ENCODE assay signal across 13 cellular contexts in the genomic region with DNA sequence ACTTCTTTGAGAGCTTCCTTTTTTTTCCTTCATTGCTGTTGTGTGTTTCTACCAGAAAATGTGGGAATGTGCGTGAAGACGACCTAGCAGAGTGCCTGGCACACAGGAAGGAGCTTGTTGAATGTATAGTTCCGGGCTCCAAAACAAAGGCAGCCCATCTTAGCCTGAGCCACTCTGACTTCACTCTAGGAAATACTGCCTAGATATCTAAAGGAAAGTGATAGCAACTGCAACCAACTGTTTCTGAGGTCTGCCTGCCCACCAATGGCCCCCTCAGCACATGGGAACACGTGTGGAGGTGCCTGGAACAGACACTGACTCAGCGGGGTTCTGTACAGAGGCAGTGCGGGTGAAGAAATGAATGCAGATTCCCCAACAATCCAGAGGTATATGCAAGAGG. TPM values are rescaled to one million over a fixed set of nuclear protein-coding genes. Genes with fewer than 3 reads are reported as not detected.
DNase-seq lines count a peak whose midpoint lies in the region; ATAC-seq, FAIRE-seq and TF ChIP-seq lines count a peak whose summit lies in the region.
"Had no signal": no experiment of that assay in that cellular context is flagged by ENCODE, and none has a peak within 500 bp of the region (broad histone marks: within the 10 kb centered on the region; RNA-seq: fewer than 3 reads in every experiment).

No MANE protein-coding gene starts in this region.

- TF ChIP-seq EP300 in A549 (IDR thresholded peaks at IDR 0.05): no peak

- H3K4me1 ChIP-seq in A549 (peaks cover 52% of the 10 kb centered on the region), prostate gland (replicated peaks) (peaks cover 30% of the 10 kb centered on the region), right cardiac atrium (ENCODE audit: control insufficient read depth, insufficient read depth, low read length) (peaks cover 6% of the 10 kb centered on the region)
- peaks cover 75% of the 10 kb centered on the region for H3K4me1 ChIP-seq in CD8-positive, alpha-beta T cell (ENCODE audit: insufficient read depth, low read length)
- peaks cover 35 to 59% of the 10 kb centered on the region in 2 donors for H3K4me1 ChIP-seq in naive thymus-derived CD4-positive, alpha-beta T cell (ENCODE audit: control insufficient read depth in 2 of 2, insufficient read depth in 2 of 2, low read length in 2 of 2)

- peak overlapping the region; percentile 57 for H3K27ac Mint-ChIP-seq in CD8-positive, alpha-beta T cell
- peak overlapping the region; percentile 45 for H3K27ac Mint-ChIP-seq in activated CD8-positive, alpha-beta T cell treated with anti-CD3 and anti-CD28 coated beads, Interleukin-2, amount 10 ng/mL, durations not matched to agents 7 days and 5 days
- peak overlapping the region; percentile 45 to 94 (median 91) for H3K27ac Mint-ChIP-seq in naive thymus-derived CD4-positive, alpha-beta T cell

- TF ChIP-seq POLR2A in A549 (IDR thresholded peaks at IDR 0.05; ENCODE audit: low read length) (no peak), prostate gland (IDR thresholded peaks at IDR 0.05) (no peak)

- DNase-seq in A549 (ENCODE audit: low read depth in 1 of 2, low spot score in 1 of 2) (no peak), prostate gland (ENCODE audit: low spot score) (no peak), glomerular visceral epithelial cell (ENCODE audit: extremely low spot score) (no peak), right cardiac atrium (no peak)
- no peak for DNase-seq in CD8-positive, alpha-beta T cell
- DNase-seq in activated CD8-positive, alpha-beta T cell treated with anti-CD3 and anti-CD28 coated beads, Interleukin-2, amount 10 ng/mL, durations not matched to agents 7 days and 5 days: no peak
- no peak for DNase-seq in naive thymus-derived CD4-positive, alpha-beta T cell
- DNase-seq: effector CD4-positive, alpha-beta T cell; EL; nucleus accumbens had no signal

- H3K9me3 ChIP-seq in A549: no peaks in the 10 kb centered on the region
- H3K9me3 ChIP-seq in CD8-positive, alpha-beta T cell (ENCODE audit: low read length): no peaks in the 10 kb centered on the region
- H3K9me3 ChIP-seq in naive thymus-derived CD4-positive, alpha-beta T cell (ENCODE audit: control insufficient read depth in 2 of 3, low read length in 3 of 3): no peaks in the 10 kb centered on the region
- no peaks in the 10 kb centered on the region for H3K9me3 ChIP-seq in prostate gland
- no peaks in the 10 kb centered on the region for H3K9me3 ChIP-seq in right cardiac atrium (ENCODE audit: control insufficient read depth, low read length)

- H3K27me3 ChIP-seq in CD8-positive, alpha-beta T cell (ENCODE audit: insufficient read depth, low read length): no peaks in the 10 kb centered on the region
- H3K27me3 ChIP-seq in naive thymus-derived CD4-positive, alpha-beta T cell (ENCODE audit: control insufficient read depth in 2 of 2, insufficient read depth in 2 of 2, low read length in 2 of 2): no peaks in the 10 kb centered on the region
- H3K27me3 ChIP-seq in prostate gland (replicated peaks; ENCODE audit: insufficient read depth): no peaks in the 10 kb centered on the region
- no peaks in the 10 kb centered on the region for H3K27me3 ChIP-seq in right cardiac atrium (ENCODE audit: control insufficient read depth, insufficient read depth)

- WGBS in A549 (ENCODE audit: missing lambda C conversion rate): 78% methylated on average over 6 of the region's 6 CpGs
- WGBS in prostate gland: 69% methylated on average over 6 of the region's 6 CpGs
- WGBS in right cardiac atrium: 74% methylated on average over 6 of the region's 6 CpGs

- POLR2A ChIA-PET in A549 (lab: Yijun Ruan, JAX): no interaction called here
- POLR2A ChIA-PET in CD8-positive, alpha-beta T cell (lab: Charles Lee): interaction anchor here (4.8 kb wide), 1 partner anchor 17 kb away, joined by 106 read pairs; a partner anchor contains a TSS
- POLR2A ChIA-PET in activated CD8-positive, alpha-beta T cell treated with anti-CD3 and anti-CD28 coated beads, Interleukin-2, amount 10 ng/mL, durations not matched to agents 7 days and 5 days (lab: Charles Lee): interaction anchor here (1.0 to 6.7 kb wide), 2 partner anchors 15 to 19 kb away, joined by 3 to 138 read pairs; a partner anchor contains a TSS
- POLR2A ChIA-PET in naive thymus-derived CD4-positive, alpha-beta T cell (lab: Charles Lee): interaction anchor here (1.1 to 10.0 kb wide), 3 partner anchors 15 to 42 kb away, joined by 3 to 194 read pairs (median 3); a partner anchor contains a TSS

- no peaks in the 10 kb centered on the region for H3K36me3 ChIP-seq in CD8-positive, alpha-beta T cell (ENCODE audit: insufficient read depth, low read length)
- no peaks in the 10 kb centered on the region for H3K36me3 ChIP-seq in naive thymus-derived CD4-positive, alpha-beta T cell (ENCODE audit: control insufficient read depth in 2 of 3, insufficient read depth in 3 of 3, low read length in 3 of 3)
- no peaks in the 10 kb centered on the region for H3K36me3 ChIP-seq in prostate gland

- no peak for ATAC-seq in A549
- ATAC-seq in CD8-positive, alpha-beta T cell: no peak
- ATAC-seq in activated CD8-positive, alpha-beta T cell treated with anti-CD3 and anti-CD28 coated beads, Interleukin-2, amount 10 ng/mL, durations not matched to agents 7 days and 5 days: no peak
- ATAC-seq in naive thymus-derived CD4-positive, alpha-beta T cell: no peak
- no peak for ATAC-seq in GM21515 (IDR thresholded peaks at IDR 0.05; ENCODE audit: unreplicated experiment)
- ATAC-seq in right cardiac atrium: no peak

- intact Hi-C loops in CD8-positive, alpha-beta T cell (cut with DNase I, micrococcal nuclease): no loop called here
- intact Hi-C loops in naive thymus-derived CD4-positive, alpha-beta T cell (cut with micrococcal nuclease): no loop called here
- intact Hi-C loops in prostate gland (cut with DNase I): no loop called here
- intact Hi-C loops in right cardiac atrium (cut with DNase I): no loop called here

- H3K36me3 Mint-ChIP-seq in CD8-positive, alpha-beta T cell: peaks cover 24% of the 10 kb centered on the region
- H3K36me3 Mint-ChIP-seq in activated CD8-positive, alpha-beta T cell treated with anti-CD3 and anti-CD28 coated beads, Interleukin-2, amount 10 ng/mL, durations not matched to agents 7 days and 5 days (ENCODE audit: low read depth): peaks cover 48% of the 10 kb centered on the region
- H3K36me3 Mint-ChIP-seq in naive thymus-derived CD4-positive, alpha-beta T cell: peaks cover 6 to 51% (median 11%) of the 10 kb centered on the region in 5 donors

- H3K9me3 Mint-ChIP-seq in CD8-positive, alpha-beta T cell: no peaks in the 10 kb centered on the region
- H3K9me3 Mint-ChIP-seq in activated CD8-positive, alpha-beta T cell treated with anti-CD3 and anti-CD28 coated beads, Interleukin-2, amount 10 ng/mL, durations not matched to agents 7 days and 5 days (ENCODE audit: insufficient read depth): no peaks in the 10 kb centered on the region
- H3K9me3 Mint-ChIP-seq in naive thymus-derived CD4-positive, alpha-beta T cell: no peaks in the 10 kb centered on the region

- peaks cover 76% of the 10 kb centered on the region for H3K4me1 Mint-ChIP-seq in CD8-positive, alpha-beta T cell (ENCODE audit: low read depth)
- H3K4me1 Mint-ChIP-seq in activated CD8-positive, alpha-beta T cell treated with anti-CD3 and anti-CD28 coated beads, Interleukin-2, amount 10 ng/mL, durations not matched to agents 7 days and 5 days (ENCODE audit: low read depth): peaks cover 85% of the 10 kb centered on the region
- peaks cover 63 to 90% (median 85%) of the 10 kb centered on the region in 7 donors for H3K4me1 Mint-ChIP-seq in naive thymus-derived CD4-positive, alpha-beta T cell

- H3K27me3 Mint-ChIP-seq in CD8-positive, alpha-beta T cell (ENCODE audit: low read depth): no peaks in the 10 kb centered on the region
- H3K27me3 Mint-ChIP-seq in activated CD8-positive, alpha-beta T cell treated with anti-CD3 and anti-CD28 coated beads, Interleukin-2, amount 10 ng/mL, durations not matched to agents 7 days and 5 days (ENCODE audit: low read depth): no peaks in the 10 kb centered on the region
- no peaks in the 10 kb centered on the region for H3K27me3 Mint-ChIP-seq in naive thymus-derived CD4-positive, alpha-beta T cell

- no peak overlapping the region for H3K4me3 Mint-ChIP-seq in CD8-positive, alpha-beta T cell
- no peak overlapping the region for H3K4me3 Mint-ChIP-seq in activated CD8-positive, alpha-beta T cell treated with anti-CD3 and anti-CD28 coated beads, Interleukin-2, amount 10 ng/mL, durations not matched to agents 7 days and 5 days
- H3K4me3 Mint-ChIP-seq in naive thymus-derived CD4-positive, alpha-beta T cell: peak overlapping the region in 9 of 10 donors; percentile 18 to 87 (median 49)

- no peak for TF ChIP-seq CTCF in A549 (IDR thresholded peaks at IDR 0.05)
- TF ChIP-seq CTCF in CD8-positive, alpha-beta T cell (IDR thresholded peaks at IDR 0.05): no peak
- TF ChIP-seq CTCF in prostate gland (IDR thresholded peaks at IDR 0.05): no peak

- no peak overlapping the region for H3K4me2 ChIP-seq in A549

- H3K4me3 ChIP-seq in A549 (no peak overlapping the region), prostate gland (no peak overlapping the region), right cardiac atrium (ENCODE audit: low read length) (no peak overlapping the region)
- no peak overlapping the region for H3K4me3 ChIP-seq in CD8-positive, alpha-beta T cell (ENCODE audit: low read depth, low read length)
- no peak overlapping the region for H3K4me3 ChIP-seq in naive thymus-derived CD4-positive, alpha-beta T cell (ENCODE audit: low read length)

- CTCF ChIA-PET in A549 (lab: Yijun Ruan, JAX): interaction anchor here (1.4 to 4.2 kb wide), 3 partner anchors 14 to 215 kb away, joined by 4 to 19 read pairs (median 5); no protein-coding TSS in a partner anchor
- CTCF ChIA-PET in CD8-positive, alpha-beta T cell (lab: Charles Lee): interaction anchor here (1.4 to 4.5 kb wide), 4 partner anchors 14 to 215 kb away, joined by 4 to 18 read pairs (median 6); a partner anchor contains a TSS
- CTCF ChIA-PET in activated CD8-positive, alpha-beta T cell treated with anti-CD3 and anti-CD28 coated beads, Interleukin-2, amount 10 ng/mL, durations not matched to agents 7 days and 5 days (lab: Charles Lee): interaction anchor here (5.4 to 9.1 kb wide), 2 partner anchors 14 kb away, joined by 52 to 98 read pairs; a partner anchor contains a TSS
- CTCF ChIA-PET in naive thymus-derived CD4-positive, alpha-beta T cell (lab: Charles Lee): interaction anchor here (0.8 to 4.5 kb wide), 2 partner anchors 14 kb away, joined by 3 to 26 read pairs; a partner anchor contains a TSS

- peak overlapping the region; percentile 38 to 77; a peak in 3 of 6 replicates for H3K27ac ChIP-seq in A549
- H3K27ac ChIP-seq in CD8-positive, alpha-beta T cell (ENCODE audit: low read depth, low read length): no peak overlapping the region
- no peak overlapping the region for H3K27ac ChIP-seq in naive thymus-derived CD4-positive, alpha-beta T cell (ENCODE audit: low read depth, low read length)
- peak overlapping the region in 1 of 2 donors; percentile 83 for H3K27ac ChIP-seq in prostate gland
- no peak overlapping the region for H3K27ac ChIP-seq in right cardiac atrium (ENCODE audit: low read length)

- no peak for TF ChIP-seq RAD21 in A549 (conservative IDR thresholded peaks at IDR 0.05 in 1 of 2, IDR thresholded peaks at IDR 0.05 in 1 of 2)

- FAIRE-seq in A549 (lab: Jason Lieb, UNC): no peak
- FAIRE-seq: bronchial epithelial cell, GM12891 had no signal

RNA-seq across cellular contexts. Expression of a gene that starts 14.7 kb away (rescaled TPM):
- polyA plus RNA-seq in A549 (2011; rRNA removed) (172 and 207 TPM in 2 replicates), A549 (2017; fragmentation: RNase III; extraction: RNeasy Plus Mini Kit Qiagen cat#74134 plus additional on column Dnase treatment) (30.0 to 34.1 TPM (median 32.7 TPM) in 3 replicates), right cardiac atrium (53.1 TPM)
- polyA plus RNA-seq in A549 (2012; cell fraction: cytosol; rRNA removed): 29.2 and 32.2 TPM in 2 replicates
- 32.1 and 37.9 TPM in 2 replicates for polyA plus RNA-seq in A549 (2012; cell fraction: nucleus; rRNA removed)
- 160 and 223 TPM in 2 replicates for polyA minus RNA-seq in A549 (2011; rRNA and poly(A)+ RNA removed)
- total RNA-seq in CD8-positive, alpha-beta T cell: 100 to 1,000 TPM; 207 to 212 TPM
- 100 to 1,000 TPM; 220 to 229 TPM for total RNA-seq in activated CD8-positive, alpha-beta T cell treated with anti-CD3 and anti-CD28 coated beads, Interleukin-2, amount 10 ng/mL, durations not matched to agents 7 days and 5 days
- 100 to 1,000 TPM; 120 to 293 (median 144) TPM for total RNA-seq in naive thymus-derived CD4-positive, alpha-beta T cell
- 100 to 1,000 TPM; 250 to 417 TPM for polyA plus RNA-seq in naive thymus-derived CD4-positive, alpha-beta T cell
- total RNA-seq in prostate gland (100 to 1,000 TPM; 200 to 798 TPM), right cardiac atrium (100 to 1,000 TPM in 1 of 4 donors, 10 to 100 TPM in 3; 53.0 to 140 (median 84.0) TPM)

RNA-seq across cellular contexts. Expression of a gene that starts 42.6 kb away (rescaled TPM):
- polyA plus RNA-seq in A549 (2011; rRNA removed) (15.7 and 24.1 TPM in 2 replicates), A549 (2017; fragmentation: RNase III; extraction: RNeasy Plus Mini Kit Qiagen cat#74134 plus additional on column Dnase treatment) (10.1 to 12.2 TPM (median 11.0 TPM) in 3 replicates), right cardiac atrium (6.6 TPM)
- polyA plus RNA-seq in A549 (2012; cell fraction: cytosol; rRNA removed): 3.1 and 3.8 TPM in 2 replicates
- polyA plus RNA-seq in A549 (2012; cell fraction: nucleus; rRNA removed): 1.7 and 2.4 TPM in 2 replicates
- polyA minus RNA-seq in A549 (2011; rRNA and poly(A)+ RNA removed): 4.2 and 6.6 TPM in 2 replicates
- 10 to 100 TPM; 13.7 to 15.4 TPM for total RNA-seq in CD8-positive, alpha-beta T cell
- 10 to 100 TPM; 36.7 to 40.0 TPM for total RNA-seq in activated CD8-positive, alpha-beta T cell treated with anti-CD3 and anti-CD28 coated beads, Interleukin-2, amount 10 ng/mL, durations not matched to agents 7 days and 5 days
- total RNA-seq in naive thymus-derived CD4-positive, alpha-beta T cell: 10 to 100 TPM; 13.5 to 33.5 (median 21.2) TPM
- 10 to 100 TPM in 1 of 2 donors, 1 to 10 TPM in 1; 8.7 to 12.6 TPM for polyA plus RNA-seq in naive thymus-derived CD4-positive, alpha-beta T cell
- total RNA-seq in prostate gland (10 to 100 TPM; 29.5 to 54.4 TPM), right cardiac atrium (10 to 100 TPM; 13.1 to 14.0 (median 13.4) TPM)

Comparison
In these comparisons a context has a peak if more than half of its experiments do, and no peak if none do; other contexts are left out.
1. H3K27ac ChIP-seq: peak in A549 (2 of 2); none in CD8-positive, alpha-beta T cell (single experiment), naive thymus-derived CD4-positive, alpha-beta T cell (single experiment) and right cardiac atrium (single experiment).
2. H3K4me3 Mint-ChIP-seq: peak in naive thymus-derived CD4-positive, alpha-beta T cell (9 of 10); none in CD8-positive, alpha-beta T cell (single experiment) and activated CD8-positive, alpha-beta T cell treated with anti-CD3 and anti-CD28 coated beads, Interleukin-2, amount 10 ng/mL, durations not matched to agents 7 days and 5 days (single experiment).
3. Peak in every context shown above with its lines, with median percentiles within 50 percentile points of each other: H3K27ac Mint-ChIP-seq.